Comparison of ENCODE assay signal across 17 cellular contexts in the genomic region with DNA sequence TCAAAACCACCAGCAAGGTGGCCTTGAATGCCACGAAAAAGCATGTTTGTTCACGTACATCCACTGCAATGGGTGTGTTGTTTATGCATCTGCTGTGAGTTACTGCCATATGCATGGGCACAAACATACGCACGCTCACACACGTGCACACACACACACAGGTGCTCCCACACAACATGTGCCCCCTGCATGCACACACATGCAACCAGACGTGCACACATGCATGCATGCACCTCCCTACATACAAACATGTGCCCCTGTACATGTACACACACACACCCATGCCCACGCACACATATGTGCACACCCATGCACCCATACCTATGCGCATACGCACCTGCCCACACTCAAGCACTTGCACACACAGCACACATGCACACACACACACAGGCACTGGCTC. TPM values are rescaled to one million over a fixed set of nuclear protein-coding genes. Genes with fewer than 3 reads are reported as not detected.
DNase-seq lines count a peak whose midpoint lies in the region; ATAC-seq and TF ChIP-seq lines count a peak whose summit lies in the region.
"Had no signal": no experiment of that assay in that cellular context is flagged by ENCODE, and none has a peak within 500 bp of the region (broad histone marks: within the 10 kb centered on the region; RNA-seq: fewer than 3 reads in every experiment).

No MANE protein-coding gene starts in this region.

- CTCF ChIA-PET in T-cell (lab: Charles Lee), result interaction anchor here (0.5 to 1.0 kb wide), 3 partner anchors 55 to 295 kb away, joined by 3 read pairs; no protein-coding TSS in a partner anchor
- CTCF ChIA-PET in naive thymus-derived CD4-positive, alpha-beta T cell (lab: Charles Lee), result interaction anchor here (0.9 kb wide), 1 partner anchor 160 kb away, joined by 3 read pairs; no protein-coding TSS in a partner anchor
- CTCF ChIA-PET in activated CD4-positive, alpha-beta memory T cell treated with anti-CD3 and anti-CD28 coated beads, Interleukin-2, amount 10 ng/mL, durations not matched to agents 7 days and 5 days (lab: Charles Lee), result interaction anchor here (2.5 kb wide), 1 partner anchor 16 kb away, joined by 8 read pairs; no protein-coding TSS in a partner anchor

- no peak overlapping the region for H3K27ac ChIP-seq in naive thymus-derived CD4-positive, alpha-beta T cell (ENCODE audit: low read depth, low read length)
- H3K27ac ChIP-seq in MM.1S (ENCODE audit: low read length), result no peak overlapping the region
- H3K27ac ChIP-seq: 22Rv1 had no signal

- no peak overlapping the region for H3K9ac ChIP-seq in MM.1S (ENCODE audit: low read length)
- H3K9ac ChIP-seq: BLaER1 treated with 17β-estradiol and CSF1 and Interleukin-3, amounts not matched to agents 10 nM and 100 nM had no signal

- intact Hi-C loops in Right ventricle myocardium inferior (cut with DNase I), result no loop called here
- intact Hi-C loops in cardiac septum (cut with DNase I), result no loop called here
- intact Hi-C loops in naive thymus-derived CD4-positive, alpha-beta T cell (cut with micrococcal nuclease), result loop anchor here in 1 of 2 donors (5.0 kb wide), 1 partner anchor 33 kb away; no protein-coding TSS in a partner anchor

- DNase-seq in Right ventricle myocardium inferior (ENCODE audit: missing footprints), result no peak
- no peak for DNase-seq in cardiac septum (ENCODE audit: low spot score)
- DNase-seq in T-cell, result no peak
- no peak for DNase-seq in naive thymus-derived CD4-positive, alpha-beta T cell
- DNase-seq in MM.1S, result no peak
- DNase-seq in activated CD4-positive, alpha-beta memory T cell treated with anti-CD3 and anti-CD28 coated beads, Interleukin-2, amount 10 ng/mL, durations not matched to agents 7 days and 5 days, result no peak
- DNase-seq: AML-193, COR-L47, DND-41, GDM1, GOT3, H9, IMR-90 had no signal

- H3K9me3 Mint-ChIP-seq in T-cell, result no peaks in the 10 kb centered on the region
- no peaks in the 10 kb centered on the region for H3K9me3 Mint-ChIP-seq in naive thymus-derived CD4-positive, alpha-beta T cell
- H3K9me3 Mint-ChIP-seq in activated CD4-positive, alpha-beta memory T cell treated with anti-CD3 and anti-CD28 coated beads, Interleukin-2, amount 10 ng/mL, durations not matched to agents 7 days and 5 days, result no peaks in the 10 kb centered on the region
- H3K9me3 Mint-ChIP-seq: CD8-positive, alpha-beta T cell; H9 had no signal

- H3K27me3 ChIP-seq in naive thymus-derived CD4-positive, alpha-beta T cell (ENCODE audit: control insufficient read depth in 2 of 2, insufficient read depth in 2 of 2, low read length in 2 of 2), result no peaks in the 10 kb centered on the region
- no peaks in the 10 kb centered on the region for H3K27me3 ChIP-seq in MM.1S (replicated peaks; ENCODE audit: insufficient read depth, low read length)
- H3K27me3 ChIP-seq: BLaER1 treated with 17β-estradiol and CSF1 and Interleukin-3, amounts not matched to agents 10 nM and 100 nM had no signal

- H3K9me2 ChIP-seq in MM.1S (replicated peaks; ENCODE audit: insufficient read depth, low read length), result no peaks in the 10 kb centered on the region

- no peak overlapping the region for H3K4me3 ChIP-seq in naive thymus-derived CD4-positive, alpha-beta T cell (ENCODE audit: low read length)
- H3K4me3 ChIP-seq in MM.1S (ENCODE audit: low read length), result no peak overlapping the region
- H3K4me3 ChIP-seq: BLaER1 treated with 17β-estradiol and CSF1 and Interleukin-3, amounts not matched to agents 10 nM and 100 nM had no signal

- no peak overlapping the region for H3K4me2 ChIP-seq in MM.1S (ENCODE audit: low read depth, low read length)

- H3K36me3 ChIP-seq in naive thymus-derived CD4-positive, alpha-beta T cell (ENCODE audit: control insufficient read depth in 2 of 3, insufficient read depth in 3 of 3, low read length in 3 of 3), result no peaks in the 10 kb centered on the region
- no peaks in the 10 kb centered on the region for H3K36me3 ChIP-seq in MM.1S (replicated peaks; ENCODE audit: insufficient read depth, low read length)
- H3K36me3 ChIP-seq: BLaER1 treated with 17β-estradiol and CSF1 and Interleukin-3, amounts not matched to agents 10 nM and 100 nM had no signal

- no peaks in the 10 kb centered on the region for H3K79me2 ChIP-seq in MM.1S (ENCODE audit: low read length)

- no peaks in the 10 kb centered on the region for H3K36me3 Mint-ChIP-seq in T-cell
- H3K36me3 Mint-ChIP-seq in naive thymus-derived CD4-positive, alpha-beta T cell, result no peaks in the 10 kb centered on the region
- no peaks in the 10 kb centered on the region for H3K36me3 Mint-ChIP-seq in activated CD4-positive, alpha-beta memory T cell treated with anti-CD3 and anti-CD28 coated beads, Interleukin-2, amount 10 ng/mL, durations not matched to agents 7 days and 5 days (ENCODE audit: low read depth)
- H3K36me3 Mint-ChIP-seq: CD8-positive, alpha-beta T cell had no signal

- H3K27me3 Mint-ChIP-seq in T-cell, result no peaks in the 10 kb centered on the region
- peaks cover 0 to 2% (median 0%) of the 10 kb centered on the region in 5 donors for H3K27me3 Mint-ChIP-seq in naive thymus-derived CD4-positive, alpha-beta T cell
- H3K27me3 Mint-ChIP-seq in activated CD4-positive, alpha-beta memory T cell treated with anti-CD3 and anti-CD28 coated beads, Interleukin-2, amount 10 ng/mL, durations not matched to agents 7 days and 5 days, result no peaks in the 10 kb centered on the region

- no peak overlapping the region for H3K4me3 Mint-ChIP-seq in T-cell
- H3K4me3 Mint-ChIP-seq in naive thymus-derived CD4-positive, alpha-beta T cell, result peak overlapping the region in 2 of 10 donors; percentile 12 to 66
- no peak overlapping the region for H3K4me3 Mint-ChIP-seq in activated CD4-positive, alpha-beta memory T cell treated with anti-CD3 and anti-CD28 coated beads, Interleukin-2, amount 10 ng/mL, durations not matched to agents 7 days and 5 days
- H3K4me3 Mint-ChIP-seq: CD8-positive, alpha-beta T cell; H9 had no signal

- peak overlapping the region; percentile 49 to 88 for H3K27ac Mint-ChIP-seq in T-cell
- H3K27ac Mint-ChIP-seq in naive thymus-derived CD4-positive, alpha-beta T cell, result peak overlapping the region in 5 of 9 donors; percentile 21 to 77 (median 23)
- no peak overlapping the region for H3K27ac Mint-ChIP-seq in activated CD4-positive, alpha-beta memory T cell treated with anti-CD3 and anti-CD28 coated beads, Interleukin-2, amount 10 ng/mL, durations not matched to agents 7 days and 5 days
- H3K27ac Mint-ChIP-seq: H9 had no signal

- H2AFZ ChIP-seq in MM.1S (ENCODE audit: low read length), result no peak overlapping the region

- peaks cover 9 to 16% of the 10 kb centered on the region in 2 donors for H3K4me1 ChIP-seq in naive thymus-derived CD4-positive, alpha-beta T cell (ENCODE audit: control insufficient read depth in 2 of 2, insufficient read depth in 2 of 2, low read length in 2 of 2)
- H3K4me1 ChIP-seq in MM.1S (ENCODE audit: low read length), result no peaks in the 10 kb centered on the region

- POLR2A ChIA-PET in T-cell (lab: Charles Lee), result no interaction called here
- POLR2A ChIA-PET in naive thymus-derived CD4-positive, alpha-beta T cell (lab: Charles Lee), result interaction anchor here (1.1 to 1.6 kb wide), 2 partner anchors 8 to 10 kb away, joined by 3 to 4 read pairs; no protein-coding TSS in a partner anchor
- POLR2A ChIA-PET in activated CD4-positive, alpha-beta memory T cell treated with anti-CD3 and anti-CD28 coated beads, Interleukin-2, amount 10 ng/mL, durations not matched to agents 7 days and 5 days (lab: Charles Lee), result interaction anchor here (1.3 kb wide), 1 partner anchor 13 kb away, joined by 3 read pairs; no protein-coding TSS in a partner anchor

- H3F3A ChIP-seq in MM.1S (ENCODE audit: insufficient read depth, low read length), result no peaks in the 10 kb centered on the region

- no peaks in the 10 kb centered on the region for H4K20me1 ChIP-seq in MM.1S (ENCODE audit: insufficient read depth, low read length)
- H4K20me1 ChIP-seq: BLaER1 treated with 17β-estradiol and CSF1 and Interleukin-3, amounts not matched to agents 10 nM and 100 nM had no signal

- no peaks in the 10 kb centered on the region for H3K9me3 ChIP-seq in naive thymus-derived CD4-positive, alpha-beta T cell (ENCODE audit: control insufficient read depth in 2 of 3, low read length in 3 of 3)
- no peaks in the 10 kb centered on the region for H3K9me3 ChIP-seq in MM.1S (replicated peaks; ENCODE audit: insufficient read depth, low read length)

- peaks cover 15 to 32% (median 21%) of the 10 kb centered on the region in 3 donors for H3K4me1 Mint-ChIP-seq in T-cell
- H3K4me1 Mint-ChIP-seq in naive thymus-derived CD4-positive, alpha-beta T cell, result peaks cover 2 to 20% (median 16%) of the 10 kb centered on the region in 7 donors
- peaks cover 8% of the 10 kb centered on the region for H3K4me1 Mint-ChIP-seq in activated CD4-positive, alpha-beta memory T cell treated with anti-CD3 and anti-CD28 coated beads, Interleukin-2, amount 10 ng/mL, durations not matched to agents 7 days and 5 days
- H3K4me1 Mint-ChIP-seq: H9 had no signal

- no peak for TF ChIP-seq CTCF in MM.1S (IDR thresholded peaks at IDR 0.05; ENCODE audit: low read length)

- ATAC-seq in Right ventricle myocardium inferior (peak; percentile 34), T-cell (replicated peaks in 1 of 4) (no peak), GM18498 (IDR thresholded peaks at IDR 0.05; ENCODE audit: unreplicated experiment) (no peak)
- peak; percentile 21 for ATAC-seq in naive thymus-derived CD4-positive, alpha-beta T cell

RNA-seq across cellular contexts. Expression of gene DMBT1, which starts 10.1 kb away (rescaled TPM):
- total RNA-seq in Right ventricle myocardium inferior, result not detected
- total RNA-seq in cardiac septum, result 0.08 TPM
- under 1 TPM in 3 of 5 donors, not detected in 2; 0.10 to 0.18 (median 0.13) TPM for total RNA-seq in T-cell
- total RNA-seq in naive thymus-derived CD4-positive, alpha-beta T cell, result not detected
- not detected for polyA plus RNA-seq in naive thymus-derived CD4-positive, alpha-beta T cell
- under 1 TPM in 1 of 2 experiments, not detected in 1; 0.05 TPM for total RNA-seq in activated CD4-positive, alpha-beta memory T cell treated with anti-CD3 and anti-CD28 coated beads, Interleukin-2, amount 10 ng/mL, durations not matched to agents 7 days and 5 days
- total RNA-seq: CD8-positive, alpha-beta T cell had no signal
- polyA plus RNA-seq: IMR-90 had no signal

Comparison
In these comparisons a context has a peak if more than half of its experiments do, and no peak if none do; other contexts are left out.
1. ATAC-seq: peak in Right ventricle myocardium inferior (single experiment) and naive thymus-derived CD4-positive, alpha-beta T cell (single experiment); none in T-cell (0 of 4) and GM18498 (single experiment).
2. POLR2A ChIA-PET loops: an anchor here in naive thymus-derived CD4-positive, alpha-beta T cell (1.1 to 1.6 kb wide) and activated CD4-positive, alpha-beta memory T cell treated with anti-CD3 and anti-CD28 coated beads, Interleukin-2, amount 10 ng/mL, durations not matched to agents 7 days and 5 days (1.3 kb wide); none called in T-cell.